8 cellular contexts compared by ENCODE assay signal in genomic region chr6:157667211-157668033, GRCh38.
DNase-seq lines count a peak whose midpoint lies in the region; ATAC-seq and TF ChIP-seq lines count a peak whose summit lies in the region.

No MANE protein-coding gene starts in this region.

- POLR2A ChIA-PET in activated CD4-positive, alpha-beta T cell treated with anti-CD3 and anti-CD28 coated beads, Interleukin-2, amount 10 ng/mL, durations not matched to agents 7 days and 5 days (lab: Charles Lee) = interaction anchor here (0.6 kb wide), 1 partner anchor 993 kb away, joined by 3 read pairs; no protein-coding TSS in a partner anchor

- peak; percentile 45 for TF ChIP-seq CTCF in Calu3 (IDR thresholded peaks at IDR 0.05; ENCODE audit: unreplicated experiment)

- intact Hi-C loops in Calu3 (cut with micrococcal nuclease; ENCODE audit: unreplicated experiment) = loop anchor here (1.0 to 10.0 kb wide), 2 partner anchors 133 to 353 kb away; no protein-coding TSS in a partner anchor

- H3K9me3 ChIP-seq in effector memory CD4-positive, alpha-beta T cell (ENCODE audit: control insufficient read depth, low read length) = no peaks in the 10 kb centered on the region

- no peak overlapping the region for H3K4me3 Mint-ChIP-seq in Calu3 (ENCODE audit: low read depth, unreplicated experiment)
- H3K4me3 Mint-ChIP-seq in activated CD4-positive, alpha-beta T cell treated with anti-CD3 and anti-CD28 coated beads, Interleukin-2, amount 10 ng/mL, durations not matched to agents 7 days and 5 days = no peak overlapping the region
- H3K4me3 Mint-ChIP-seq in stimulated activated naive B cell treated with anti-CD40 and anti-IgM and Interleukin-4, amounts not matched to agents 10 μg/mL and 1 μg/mL and 100 μg/mL, for 72 hours = peak overlapping the region; percentile 33 to 52

- BruUV-seq in Calu3 (replicated peaks; lab: Mats Ljungman, UMichigan) = no TSS peak

- no peak overlapping the region for H3K27ac ChIP-seq in effector memory CD4-positive, alpha-beta T cell (ENCODE audit: insufficient read depth, low read length, poor library complexity, severe bottlenecking)

- peaks cover 9% of the 10 kb centered on the region for H3K4me1 Mint-ChIP-seq in Calu3 (ENCODE audit: low read depth, unreplicated experiment)
- H3K4me1 Mint-ChIP-seq in activated CD4-positive, alpha-beta T cell treated with anti-CD3 and anti-CD28 coated beads, Interleukin-2, amount 10 ng/mL, durations not matched to agents 7 days and 5 days = peaks cover 21% of the 10 kb centered on the region
- peaks cover 14 to 16% of the 10 kb centered on the region in 2 donors for H3K4me1 Mint-ChIP-seq in stimulated activated naive B cell treated with anti-CD40 and anti-IgM and Interleukin-4, amounts not matched to agents 10 μg/mL and 1 μg/mL and 100 μg/mL, for 72 hours

- peaks cover 5% of the 10 kb centered on the region for H3K36me3 Mint-ChIP-seq in Calu3 (ENCODE audit: insufficient read depth, unreplicated experiment)
- H3K36me3 Mint-ChIP-seq in activated CD4-positive, alpha-beta T cell treated with anti-CD3 and anti-CD28 coated beads, Interleukin-2, amount 10 ng/mL, durations not matched to agents 7 days and 5 days (ENCODE audit: low read depth) = peaks cover 1% of the 10 kb centered on the region
- H3K36me3 Mint-ChIP-seq in stimulated activated naive B cell treated with anti-CD40 and anti-IgM and Interleukin-4, amounts not matched to agents 10 μg/mL and 1 μg/mL and 100 μg/mL, for 72 hours = peaks cover 15 to 25% of the 10 kb centered on the region in 2 donors

- DNase-seq in Calu3 (peak; percentile 44), HCEC 1CT (peak; percentile 67), NCI-H226 (peak; percentile 12), midbrain (lab: John Stamatoyannopoulos, UW) (peak; percentile 81)
- DNase-seq in activated CD4-positive, alpha-beta T cell treated with anti-CD3 and anti-CD28 coated beads, Interleukin-2, amount 10 ng/mL, durations not matched to agents 7 days and 5 days = peak; percentile 70
- peak; percentile 4 to 25 (median 7) for DNase-seq in effector memory CD4-positive, alpha-beta T cell
- peak; percentile 51 for DNase-seq in stimulated activated naive B cell treated with anti-CD40 and anti-IgM and Interleukin-4, amounts not matched to agents 10 μg/mL and 1 μg/mL and 100 μg/mL, for 72 hours

- CTCF ChIA-PET in Calu3 (lab: Charles Lee) = no interaction called here
- CTCF ChIA-PET in activated CD4-positive, alpha-beta T cell treated with anti-CD3 and anti-CD28 coated beads, Interleukin-2, amount 10 ng/mL, durations not matched to agents 7 days and 5 days (lab: Charles Lee) = interaction anchor here (0.6 to 1.8 kb wide), 8 partner anchors 240 to 353 kb away, joined by 3 to 7 read pairs (median 3); no protein-coding TSS in a partner anchor

- H3K36me3 ChIP-seq in effector memory CD4-positive, alpha-beta T cell (ENCODE audit: control insufficient read depth, insufficient read depth, low read length) = no peaks in the 10 kb centered on the region

- no peaks in the 10 kb centered on the region for H3K9me3 Mint-ChIP-seq in Calu3 (ENCODE audit: low read depth, unreplicated experiment)
- no peaks in the 10 kb centered on the region for H3K9me3 Mint-ChIP-seq in activated CD4-positive, alpha-beta T cell treated with anti-CD3 and anti-CD28 coated beads, Interleukin-2, amount 10 ng/mL, durations not matched to agents 7 days and 5 days
- H3K9me3 Mint-ChIP-seq in stimulated activated naive B cell treated with anti-CD40 and anti-IgM and Interleukin-4, amounts not matched to agents 10 μg/mL and 1 μg/mL and 100 μg/mL, for 72 hours = no peaks in the 10 kb centered on the region

- peak overlapping the region; percentile 12 for H3K27ac Mint-ChIP-seq in Calu3 (ENCODE audit: unreplicated experiment)
- no peak overlapping the region for H3K27ac Mint-ChIP-seq in activated CD4-positive, alpha-beta T cell treated with anti-CD3 and anti-CD28 coated beads, Interleukin-2, amount 10 ng/mL, durations not matched to agents 7 days and 5 days
- peak overlapping the region; percentile 60 for H3K27ac Mint-ChIP-seq in stimulated activated naive B cell treated with anti-CD40 and anti-IgM and Interleukin-4, amounts not matched to agents 10 μg/mL and 1 μg/mL and 100 μg/mL, for 72 hours

- peak; percentile 86 to 88 for ATAC-seq in stimulated activated naive B cell treated with anti-CD40 and anti-IgM and Interleukin-4, amounts not matched to agents 10 μg/mL and 1 μg/mL and 100 μg/mL, for 72 hours (replicated peaks)
- ATAC-seq in HG02970 (IDR thresholded peaks at IDR 0.05; ENCODE audit: low FRiP score, unreplicated experiment) = no peak

- no peaks in the 10 kb centered on the region for H3K4me1 ChIP-seq in effector memory CD4-positive, alpha-beta T cell (ENCODE audit: control insufficient read depth, insufficient read depth, low read length, poor library complexity, severe bottlenecking)

- H3K27me3 ChIP-seq in effector memory CD4-positive, alpha-beta T cell (replicated peaks; ENCODE audit: control insufficient read depth, insufficient read depth, low read length, poor library complexity, severe bottlenecking) = no peaks in the 10 kb centered on the region

- no peaks in the 10 kb centered on the region for H3K27me3 Mint-ChIP-seq in Calu3 (ENCODE audit: unreplicated experiment)
- H3K27me3 Mint-ChIP-seq in activated CD4-positive, alpha-beta T cell treated with anti-CD3 and anti-CD28 coated beads, Interleukin-2, amount 10 ng/mL, durations not matched to agents 7 days and 5 days = peaks cover 2% of the 10 kb centered on the region
- no peaks in the 10 kb centered on the region for H3K27me3 Mint-ChIP-seq in stimulated activated naive B cell treated with anti-CD40 and anti-IgM and Interleukin-4, amounts not matched to agents 10 μg/mL and 1 μg/mL and 100 μg/mL, for 72 hours

- no peak overlapping the region for H3K4me3 ChIP-seq in effector memory CD4-positive, alpha-beta T cell (ENCODE audit: insufficient read depth, low read depth, low read length, poor library complexity, severe bottlenecking)

Comparison
In these comparisons a context has a peak if more than half of its experiments do, and no peak if none do; other contexts are left out.
1. DNase-seq: peak in every context shown above with its lines; median percentile 81 in midbrain; 70 in activated CD4-positive, alpha-beta T cell treated with anti-CD3 and anti-CD28 coated beads, Interleukin-2, amount 10 ng/mL, durations not matched to agents 7 days and 5 days; 67 in HCEC 1CT; 51 in stimulated activated naive B cell treated with anti-CD40 and anti-IgM and Interleukin-4, amounts not matched to agents 10 μg/mL and 1 μg/mL and 100 μg/mL, for 72 hours; 44 in Calu3; 12 in NCI-H226; 7 in effector memory CD4-positive, alpha-beta T cell.
2. H3K4me3 Mint-ChIP-seq: peak in stimulated activated naive B cell treated with anti-CD40 and anti-IgM and Interleukin-4, amounts not matched to agents 10 μg/mL and 1 μg/mL and 100 μg/mL, for 72 hours (2 of 2); none in Calu3 (single experiment) and activated CD4-positive, alpha-beta T cell treated with anti-CD3 and anti-CD28 coated beads, Interleukin-2, amount 10 ng/mL, durations not matched to agents 7 days and 5 days (single experiment).